ENCODE assay signal across 12 cellular contexts in genomic region chr7:105285118-105285874, GRCh38.
"Had no signal": no experiment of that assay in that cellular context is flagged by ENCODE, and none has a peak within 500 bp of the region (broad histone marks: within the 10 kb centered on the region; RNA-seq: fewer than 3 reads in every experiment).

No MANE protein-coding gene starts in this region.

- H3K27me3 Mint-ChIP-seq: activated CD4-positive, alpha-beta memory T cell treated with anti-CD3 and anti-CD28 coated beads for 36 hours; activated CD8-positive, alpha-beta memory T cell treated with anti-CD3 and anti-CD28 coated beads, Interleukin-2, amount 10 ng/mL, durations not matched to agents 7 days and 5 days; stimulated activated memory B cell treated with anti-CD40 and anti-IgM and Interleukin-4, amounts not matched to agents 10 μg/mL and 1 μg/mL and 100 μg/mL, for 72 hours had no signal

- DNase-seq: activated CD4-positive, alpha-beta memory T cell treated with anti-CD3 and anti-CD28 coated beads for 36 hours; activated CD8-positive, alpha-beta memory T cell treated with anti-CD3 and anti-CD28 coated beads, Interleukin-2, amount 10 ng/mL, durations not matched to agents 7 days and 5 days; activated effector memory CD4-positive, alpha-beta T cell treated with Interleukin-2 at 50 U/mL for 16 hours; activated naive CD4-positive, alpha-beta T cell treated with anti-CD3 and anti-CD28 coated beads, Interleukin-2, amount 50 U/mL, for 16 hours; activated T-cell treated with anti-CD3 and anti-CD28 coated beads, Interleukin-2, amount 50 U/mL, for 1 hour; adrenal gland; stimulated activated CD4-positive, alpha-beta T cell treated with anti-CD3 and anti-CD28 coated beads, Interleukin-2, amount 100 ng/mL, for 48 hours; T-helper 1 cell; trophoblast cell had no signal

- H3K9me3 Mint-ChIP-seq: activated CD4-positive, alpha-beta memory T cell treated with anti-CD3 and anti-CD28 coated beads for 36 hours; stimulated activated memory B cell treated with anti-CD40 and anti-IgM and Interleukin-4, amounts not matched to agents 10 μg/mL and 1 μg/mL and 100 μg/mL, for 72 hours had no signal

- H3K27ac Mint-ChIP-seq: activated CD4-positive, alpha-beta memory T cell treated with anti-CD3 and anti-CD28 coated beads for 36 hours; activated CD8-positive, alpha-beta memory T cell treated with anti-CD3 and anti-CD28 coated beads, Interleukin-2, amount 10 ng/mL, durations not matched to agents 7 days and 5 days; stimulated activated memory B cell treated with anti-CD40 and anti-IgM and Interleukin-4, amounts not matched to agents 10 μg/mL and 1 μg/mL and 100 μg/mL, for 72 hours had no signal

- ATAC-seq: activated CD8-positive, alpha-beta memory T cell treated with anti-CD3 and anti-CD28 coated beads, Interleukin-2, amount 10 ng/mL, durations not matched to agents 7 days and 5 days; gastroesophageal sphincter; SK-N-SH treated with all-trans-retinoic acid at 6 μM for 48 hours; stimulated activated memory B cell treated with anti-CD40 and anti-IgM and Interleukin-4, amounts not matched to agents 10 μg/mL and 1 μg/mL and 100 μg/mL, for 72 hours had no signal

- H3K4me3 Mint-ChIP-seq: activated CD4-positive, alpha-beta memory T cell treated with anti-CD3 and anti-CD28 coated beads for 36 hours; activated CD8-positive, alpha-beta memory T cell treated with anti-CD3 and anti-CD28 coated beads, Interleukin-2, amount 10 ng/mL, durations not matched to agents 7 days and 5 days; stimulated activated memory B cell treated with anti-CD40 and anti-IgM and Interleukin-4, amounts not matched to agents 10 μg/mL and 1 μg/mL and 100 μg/mL, for 72 hours had no signal
